In genomic region chr7:142795339-142795863, GRCh38 we compare ENCODE assay signal across 13 cellular contexts. TPM values are rescaled to one million over a fixed set of nuclear protein-coding genes. Genes with fewer than 3 reads are reported as not detected.
DNase-seq lines count a peak whose midpoint lies in the region; ATAC-seq and TF ChIP-seq lines count a peak whose summit lies in the region.
"Had no signal": no experiment of that assay in that cellular context is flagged by ENCODE, and none has a peak within 500 bp of the region (broad histone marks: within the 10 kb centered on the region; RNA-seq: fewer than 3 reads in every experiment).

No MANE protein-coding gene starts in this region.

- ATAC-seq in left colon = peak; percentile 12

- DNase-seq in CD4-positive, alpha-beta memory T cell = peak; percentile 63 to 81 (median 70)
- DNase-seq in activated gamma-delta T cell treated with Interleukin-2 at 50 U/mL for 16 hours (peak; percentile 82), left colon (peak in 1 of 2 donors; percentile 30), NCI-H774 (lab: John Stamatoyannopoulos, UW) (no peak), DMS 273 (lab: John Stamatoyannopoulos, UW; ENCODE audit: unreplicated experiment) (no peak), RPMI8226 (no peak), RWPE1 (ENCODE audit: low spot score) (no peak)
- DNase-seq: hypothalamus had no signal

- H2AFZ ChIP-seq in SU-DHL-6 (ENCODE audit: low read depth, low read length, severe bottlenecking) = no peak overlapping the region

- H3K4me1 Mint-ChIP-seq in CD4-positive, alpha-beta memory T cell = peaks cover 42 to 77% (median 57%) of the 10 kb centered on the region in 4 donors

- peak overlapping the region; percentile 99 for H3K27ac ChIP-seq in CD4-positive, alpha-beta memory T cell (ENCODE audit: low read depth, low read length)
- H3K27ac ChIP-seq in SU-DHL-6 (ENCODE audit: low read depth, low read length) = no peak overlapping the region
- H3K27ac ChIP-seq in RWPE1 = no peak overlapping the region
- H3K27ac ChIP-seq: BLaER1, thoracic aorta had no signal

- peak overlapping the region; percentile 42 for H3K4me2 ChIP-seq in SU-DHL-6 (ENCODE audit: low read depth, low read length, poor library complexity, severe bottlenecking)
- H3K4me2 ChIP-seq: BLaER1 had no signal

- H3K4me3 ChIP-seq in CD4-positive, alpha-beta memory T cell (ENCODE audit: low read length in 2 of 2) = peak overlapping the region; percentile 40 to 84
- no peak overlapping the region for H3K4me3 ChIP-seq in SU-DHL-6 (ENCODE audit: insufficient read depth, low read length, poor library complexity, severe bottlenecking)
- H3K4me3 ChIP-seq: BLaER1 had no signal

- H3K36me3 Mint-ChIP-seq in CD4-positive, alpha-beta memory T cell = peaks cover 67 to 78% of the 10 kb centered on the region in 2 donors

- intact Hi-C loops in CD4-positive, alpha-beta memory T cell (cut with micrococcal nuclease) = loop anchor here (5.0 kb wide), 2 partner anchors 178 to 258 kb away; no protein-coding TSS in a partner anchor
- intact Hi-C loops in left colon (cut with DNase I, micrococcal nuclease) = no loop called here

- peak overlapping the region; percentile 55; the same call in 1 of the 2 replicates for H3K9ac ChIP-seq in SU-DHL-6 (ENCODE audit: low read length)
- H3K9ac ChIP-seq: BLaER1 had no signal

- no peaks in the 10 kb centered on the region for H3K9me3 ChIP-seq in CD4-positive, alpha-beta memory T cell (ENCODE audit: control insufficient read depth in 1 of 2, low read length in 2 of 2)
- H3K9me3 ChIP-seq in SU-DHL-6 (ENCODE audit: insufficient read depth, low read length) = no peaks in the 10 kb centered on the region
- H3K9me3 ChIP-seq: BLaER1, thoracic aorta had no signal

- no peaks in the 10 kb centered on the region for H3K9me2 ChIP-seq in SU-DHL-6 (replicated peaks; ENCODE audit: insufficient read depth, low read length)

- H3K4me1 ChIP-seq in CD4-positive, alpha-beta memory T cell (ENCODE audit: insufficient read depth, low read length) = peaks cover 60% of the 10 kb centered on the region
- H3K4me1 ChIP-seq: BLaER1 had no signal

- CTCF ChIA-PET in CD4-positive, alpha-beta memory T cell (lab: Charles Lee; ENCODE audit: partially characterized antibody) = interaction anchor here (1.4 to 21.7 kb wide), 3 partner anchors 10 to 16 kb away, joined by 5 to 623 read pairs (median 47); no protein-coding TSS in a partner anchor
- CTCF ChIA-PET in RWPE1 (lab: Yijun Ruan, JAX) = no interaction called here

- H3K27me3 ChIP-seq in CD4-positive, alpha-beta memory T cell (ENCODE audit: insufficient read depth, low read length) = no peaks in the 10 kb centered on the region
- no peaks in the 10 kb centered on the region for H3K27me3 ChIP-seq in SU-DHL-6 (ENCODE audit: low read length)

- no peaks in the 10 kb centered on the region for H3K27me3 Mint-ChIP-seq in CD4-positive, alpha-beta memory T cell

- H3K27ac Mint-ChIP-seq in CD4-positive, alpha-beta memory T cell = peak overlapping the region; percentile 95 to 100 (median 99)

- H3K79me2 ChIP-seq in SU-DHL-6 (ENCODE audit: insufficient read depth, low read length) = no peaks in the 10 kb centered on the region

- no peaks in the 10 kb centered on the region for H4K20me1 ChIP-seq in SU-DHL-6 (ENCODE audit: low read depth, low read length)
- H4K20me1 ChIP-seq: BLaER1 had no signal

- POLR2A ChIA-PET in CD4-positive, alpha-beta memory T cell (lab: Charles Lee; ENCODE audit: partially characterized antibody) = interaction anchor here (0.7 to 31.0 kb wide), 28 partner anchors 1 to 585 kb away, joined by 3 to 6843 read pairs (median 42); partner anchors contain the start of gene EPHB6
- POLR2A ChIA-PET in RWPE1 (lab: Yijun Ruan, JAX; ENCODE audit: low non-redundant PET) = no interaction called here

- no peaks in the 10 kb centered on the region for H3F3A ChIP-seq in SU-DHL-6 (ENCODE audit: insufficient read depth)

- peaks cover 11% of the 10 kb centered on the region for H3K36me3 ChIP-seq in CD4-positive, alpha-beta memory T cell (ENCODE audit: insufficient read depth, low read length)
- H3K36me3 ChIP-seq in SU-DHL-6 (ENCODE audit: low read length) = no peaks in the 10 kb centered on the region
- H3K36me3 ChIP-seq: BLaER1, thoracic aorta had no signal

- TF ChIP-seq CTCF in SU-DHL-6 (IDR thresholded peaks at IDR 0.05; ENCODE audit: insufficient read depth, low read length, poor library complexity, severe bottlenecking) (no peak), RWPE1 (conservative IDR thresholded peaks at IDR 0.05; ENCODE audit: low read depth) (no peak)

- H3K9me3 Mint-ChIP-seq in CD4-positive, alpha-beta memory T cell = peaks cover 0 to 7% (median 0%) of the 10 kb centered on the region in 8 donors

- peak overlapping the region; percentile 93 to 100 (median 99) for H3K4me3 Mint-ChIP-seq in CD4-positive, alpha-beta memory T cell

RNA-seq across cellular contexts. Expression of gene PRSS2, which starts 24.6 kb away (rescaled TPM):
- not detected for total RNA-seq in CD4-positive, alpha-beta memory T cell
- not detected for polyA plus RNA-seq in CD4-positive, alpha-beta memory T cell
- total RNA-seq in left colon = 1 to 10 TPM in 1 of 2 donors, not detected in 1; 4.0 TPM
- total RNA-seq: cerebellum, pulmonary artery endothelial cell had no signal

RNA-seq across cellular contexts. Expression of gene PRSS1, which starts 46.1 kb away (rescaled TPM):
- under 1 TPM in 1 of 2 experiments, not detected in 1; 0.44 TPM for total RNA-seq in CD4-positive, alpha-beta memory T cell
- not detected for polyA plus RNA-seq in CD4-positive, alpha-beta memory T cell
- total RNA-seq in left colon = 1 to 10 TPM in 1 of 2 donors, not detected in 1; 4.0 TPM
- total RNA-seq: cerebellum, pulmonary artery endothelial cell had no signal

RNA-seq across cellular contexts. Expression of gene EPHB6, which starts 59.5 kb away (rescaled TPM):
- 10 to 100 TPM; 48.4 to 65.0 TPM for total RNA-seq in CD4-positive, alpha-beta memory T cell
- 10 to 100 TPM; 14.2 to 27.4 TPM for polyA plus RNA-seq in CD4-positive, alpha-beta memory T cell
- total RNA-seq in left colon = 1 to 10 TPM; 1.2 to 3.2 TPM

Comparison
In these comparisons a context has a peak if more than half of its experiments do, and no peak if none do; other contexts are left out.
1. DNase-seq: peak in CD4-positive, alpha-beta memory T cell (5 of 5) and activated gamma-delta T cell treated with Interleukin-2 at 50 U/mL for 16 hours (single experiment); none in NCI-H774 (single experiment), DMS 273 (single experiment), RPMI8226 (single experiment) and RWPE1 (single experiment).
2. RNA of gene EPHB6, which starts 59.5 kb away (total RNA-seq): 48.4 to 65.0 TPM in CD4-positive, alpha-beta memory T cell; 1.2 to 3.2 TPM in left colon; every median in the first group is over 10 times any median in the second.